ENCODE assay signal across 21 cellular contexts in the genomic region with DNA sequence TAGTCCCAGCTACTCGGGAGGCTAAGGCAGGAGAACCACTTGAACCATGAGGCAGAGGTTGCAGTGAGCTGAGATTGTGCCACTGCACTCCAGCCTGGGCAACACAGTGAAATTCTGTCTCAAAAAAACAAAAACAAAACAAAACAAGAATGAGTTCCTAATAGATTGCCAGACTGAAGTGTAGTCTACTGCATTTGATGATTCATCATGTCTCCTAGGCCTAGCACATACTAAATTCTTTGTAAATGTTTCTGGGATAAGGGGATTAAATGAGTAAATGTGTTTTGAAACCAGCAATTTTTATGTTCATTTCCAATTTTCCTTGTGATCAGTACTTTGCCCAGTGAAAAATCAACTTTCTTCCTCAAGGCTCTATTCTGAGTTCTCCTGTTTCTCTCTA. TPM values are rescaled to one million over a fixed set of nuclear protein-coding genes. Genes with fewer than 3 reads are reported as not detected.
DNase-seq lines count a peak whose midpoint lies in the region; TF ChIP-seq lines count a peak whose summit lies in the region.
"Had no signal": no experiment of that assay in that cellular context is flagged by ENCODE, and none has a peak within 500 bp of the region (broad histone marks: within the 10 kb centered on the region; RNA-seq: fewer than 3 reads in every experiment).

No MANE protein-coding gene starts in this region.

- no peaks in the 10 kb centered on the region for H3K36me3 ChIP-seq in breast epithelium
- H3K36me3 ChIP-seq: heart right ventricle, upper lobe of left lung had no signal

- no peak for TF ChIP-seq POLR2A in breast epithelium (IDR thresholded peaks at IDR 0.05)

- no peak overlapping the region for H3K4me3 ChIP-seq in breast epithelium
- H3K4me3 ChIP-seq in astrocyte of the spinal cord (ENCODE audit: low read depth, low read length): no peak overlapping the region
- no peak overlapping the region for H3K4me3 ChIP-seq in foreskin fibroblast (ENCODE audit: low read depth in 1 of 2, low read length in 2 of 2)
- H3K4me3 ChIP-seq: heart right ventricle, K562, mucosa of descending colon, upper lobe of left lung had no signal

- in situ Hi-C loops in astrocyte of the spinal cord (cut with HindIII; ENCODE audit: low sequenced_read_pairs): no loop called here

- H3K36me3 Mint-ChIP-seq in MCF 10A (ENCODE audit: insufficient read depth, unreplicated experiment): peaks cover 6% of the 10 kb centered on the region

- DNase-seq in MCF 10A (ENCODE audit: unreplicated experiment) (peak; percentile 62), breast epithelium (ENCODE audit: low spot score in 2 of 2) (no peak), astrocyte of the spinal cord (ENCODE audit: low read depth, low spot score) (peak; percentile 40), foreskin fibroblast (peak; percentile 41 to 63), mesenteric fat pad (ENCODE audit: low spot score) (no peak), cortex of kidney (lab: John Stamatoyannopoulos, UW) (no peak), NCI-H2227 (lab: John Stamatoyannopoulos, UW; ENCODE audit: unreplicated experiment) (no peak)
- DNase-seq in effector CD8-positive, alpha-beta T cell (lab: John Stamatoyannopoulos, UW): no peak
- DNase-seq: activated CD4-positive, alpha-beta T cell treated with anti-CD3 and anti-CD28 coated beads for 1 hour; cerebellar nuclear complex; GDM1; heart right ventricle; left cardiac atrium; mucosa of descending colon; NCI-H1417 treated with DMSO at 0.1 percent for 48 hours; NCI-H345; NK-92 treated with Interleukin-12 subunit alpha and Interleukin-12 subunit beta, amount 100 ng/mL, for 24 hours; stimulated activated naive CD4-positive, alpha-beta T cell; upper lobe of left lung had no signal

- no peaks in the 10 kb centered on the region for H3K9me3 ChIP-seq in breast epithelium
- H3K9me3 ChIP-seq: heart right ventricle, mucosa of descending colon, upper lobe of left lung had no signal

- peaks cover 0 to 1% of the 10 kb centered on the region in 2 donors for H3K4me1 ChIP-seq in breast epithelium

- H3K4me1 Mint-ChIP-seq in MCF 10A (ENCODE audit: insufficient read depth, unreplicated experiment): peaks cover 23% of the 10 kb centered on the region

- POLR2A ChIA-PET in MCF 10A (lab: Yijun Ruan, JAX): interaction anchor here (1.5 kb wide), 2 partner anchors 162 to 235 kb away, joined by 3 read pairs; no protein-coding TSS in a partner anchor

- H3K27ac ChIP-seq in breast epithelium: no peak overlapping the region
- H3K27ac ChIP-seq: heart right ventricle, upper lobe of left lung had no signal

- H3K27me3 Mint-ChIP-seq in MCF 10A (ENCODE audit: insufficient read depth, unreplicated experiment): no peaks in the 10 kb centered on the region
- H3K27me3 Mint-ChIP-seq: activated naive CD4-positive, alpha-beta T cell treated with anti-CD3 and anti-CD28 coated beads, Interleukin-2, amount 50 U/mL, for 24 hours had no signal

- intact Hi-C loops in MCF 10A (cut with micrococcal nuclease): loop anchor here (2.0 kb wide), 1 partner anchor 289 kb away; no protein-coding TSS in a partner anchor
- intact Hi-C loops in breast epithelium (cut with DNase I; ENCODE audit: low total_unique reads): no loop called here

- BruUV-seq in MCF 10A (replicated peaks; lab: Mats Ljungman, UMichigan): no TSS peak

- H3K4me3 Mint-ChIP-seq in MCF 10A (ENCODE audit: unreplicated experiment): no peak overlapping the region
- H3K4me3 Mint-ChIP-seq: activated naive CD4-positive, alpha-beta T cell treated with anti-CD3 and anti-CD28 coated beads, Interleukin-2, amount 50 U/mL, for 24 hours had no signal

- TF ChIP-seq CTCF in MCF 10A (IDR thresholded peaks at IDR 0.05; ENCODE audit: unreplicated experiment): no peak
- TF ChIP-seq CTCF in breast epithelium (IDR thresholded peaks at IDR 0.05): no peak
- no peak for TF ChIP-seq CTCF in astrocyte of the spinal cord (IDR thresholded peaks at IDR 0.05; ENCODE audit: low read depth, low read length)
- TF ChIP-seq CTCF in foreskin fibroblast (IDR thresholded peaks at IDR 0.05; ENCODE audit: low read depth, low read length): no peak

- no peaks in the 10 kb centered on the region for H3K27me3 ChIP-seq in breast epithelium
- H3K27me3 ChIP-seq: heart right ventricle, upper lobe of left lung had no signal

- peak overlapping the region; percentile 83 for H3K27ac Mint-ChIP-seq in MCF 10A (ENCODE audit: low read depth, unreplicated experiment)
- H3K27ac Mint-ChIP-seq: activated naive CD4-positive, alpha-beta T cell treated with anti-CD3 and anti-CD28 coated beads, Interleukin-2, amount 50 U/mL, for 24 hours had no signal

- H3K9me3 Mint-ChIP-seq in MCF 10A (ENCODE audit: unreplicated experiment): peaks cover 7% of the 10 kb centered on the region
- H3K9me3 Mint-ChIP-seq: activated naive CD4-positive, alpha-beta T cell treated with anti-CD3 and anti-CD28 coated beads, Interleukin-2, amount 50 U/mL, for 24 hours had no signal

- CTCF ChIA-PET in MCF 10A (lab: Yijun Ruan, JAX): interaction anchor here (1.0 to 1.5 kb wide), 3 partner anchors 54 to 395 kb away, joined by 3 to 5 read pairs (median 4); no protein-coding TSS in a partner anchor

RNA-seq across cellular contexts. Expression of a gene that starts 3.0 kb away (rescaled TPM):
- 24.6 and 33.3 TPM in 2 replicates for total RNA-seq in MCF 10A (2022)
- total RNA-seq in breast epithelium: 10 to 100 TPM; 12.4 to 19.2 (median 17.7) TPM
- total RNA-seq in mesenteric fat pad: 17.4 TPM

Comparison
In these comparisons a context has a peak if more than half of its experiments do, and no peak if none do; other contexts are left out.
1. DNase-seq: peak in MCF 10A (single experiment), astrocyte of the spinal cord (single experiment) and foreskin fibroblast (2 of 2); none in breast epithelium (0 of 2), mesenteric fat pad (single experiment), cortex of kidney (single experiment), effector CD8-positive, alpha-beta T cell (single experiment) and NCI-H2227 (single experiment).